ENCODE assay signal across 1 cellular context in the genomic region with DNA sequence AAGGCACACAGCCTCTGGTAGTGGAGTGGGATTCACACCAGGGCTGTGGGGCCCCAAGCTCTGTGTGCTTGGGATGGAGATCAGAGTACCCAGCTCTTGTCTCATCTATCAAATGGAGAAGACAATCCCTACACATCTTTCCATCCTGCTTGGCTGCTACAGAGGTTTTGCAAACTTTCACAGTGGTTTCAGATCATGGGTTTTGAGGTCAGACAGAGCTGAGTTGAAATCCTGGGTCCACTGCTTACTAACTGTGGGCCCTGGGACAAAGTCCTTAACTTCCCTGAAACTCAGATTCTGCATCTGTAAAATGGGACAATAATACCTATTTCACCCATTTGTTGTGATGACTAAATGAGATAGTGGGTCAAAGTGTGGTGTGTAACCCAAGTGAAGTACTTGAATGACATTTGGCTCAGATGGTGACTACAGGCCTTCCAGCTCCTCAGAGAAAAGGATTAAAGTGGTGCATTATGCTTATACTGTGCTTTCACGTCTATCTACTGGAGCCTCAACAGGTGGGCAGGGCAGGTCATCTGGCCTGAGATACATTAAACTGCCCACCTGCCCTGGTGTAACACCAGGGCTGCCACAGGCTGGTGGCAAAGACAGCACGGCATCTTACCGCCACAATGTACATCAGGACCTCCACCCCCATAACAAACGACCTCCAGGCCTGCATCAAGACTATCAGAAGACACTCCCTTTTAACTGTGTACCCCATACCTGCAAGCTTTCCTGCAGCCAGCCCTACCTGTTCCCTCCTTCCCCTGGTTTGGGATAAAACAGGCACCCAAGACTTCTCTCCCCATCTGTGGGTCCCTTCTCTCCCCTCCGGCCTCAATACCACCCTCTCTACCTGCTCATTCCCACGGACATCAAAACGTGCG.
A peak's percentile ranks its signal among the peaks of the same experiment; 100 is the strongest.
TF ChIP-seq lines count a peak whose summit lies in the region.

No MANE protein-coding gene starts in this region.

TF ChIP-seq in HepG2, 621 proteins besides CTCF, POLR2A, EP300 and RAD21:
- TF ChIP-seq ZNF629 (CRISPR knock-in tag; conservative IDR thresholded peaks at IDR 0.05) (peak; percentile 88), MED8 (CRISPR knock-in tag; IDR thresholded peaks at IDR 0.05; ENCODE audit: insufficient replicate concordance) (no peak)
- TF ChIP-seq, protein P1, sequence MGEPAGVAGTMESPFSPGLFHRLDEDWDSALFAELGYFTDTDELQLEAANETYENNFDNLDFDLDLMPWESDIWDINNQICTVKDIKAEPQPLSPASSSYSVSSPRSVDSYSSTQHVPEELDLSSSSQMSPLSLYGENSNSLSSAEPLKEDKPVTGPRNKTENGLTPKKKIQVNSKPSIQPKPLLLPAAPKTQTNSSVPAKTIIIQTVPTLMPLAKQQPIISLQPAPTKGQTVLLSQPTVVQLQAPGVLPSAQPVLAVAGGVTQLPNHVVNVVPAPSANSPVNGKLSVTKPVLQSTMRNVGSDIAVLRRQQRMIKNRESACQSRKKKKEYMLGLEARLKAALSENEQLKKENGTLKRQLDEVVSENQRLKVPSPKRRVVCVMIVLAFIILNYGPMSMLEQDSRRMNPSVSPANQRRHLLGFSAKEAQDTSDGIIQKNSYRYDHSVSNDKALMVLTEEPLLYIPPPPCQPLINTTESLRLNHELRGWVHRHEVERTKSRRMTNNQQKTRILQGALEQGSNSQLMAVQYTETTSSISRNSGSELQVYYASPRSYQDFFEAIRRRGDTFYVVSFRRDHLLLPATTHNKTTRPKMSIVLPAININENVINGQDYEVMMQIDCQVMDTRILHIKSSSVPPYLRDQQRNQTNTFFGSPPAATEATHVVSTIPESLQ (CRISPR knock-in tag; conservative IDR thresholded peaks at IDR 0.05), result no peak
